Comparison of ENCODE assay signal across 17 cellular contexts in the genomic region with DNA sequence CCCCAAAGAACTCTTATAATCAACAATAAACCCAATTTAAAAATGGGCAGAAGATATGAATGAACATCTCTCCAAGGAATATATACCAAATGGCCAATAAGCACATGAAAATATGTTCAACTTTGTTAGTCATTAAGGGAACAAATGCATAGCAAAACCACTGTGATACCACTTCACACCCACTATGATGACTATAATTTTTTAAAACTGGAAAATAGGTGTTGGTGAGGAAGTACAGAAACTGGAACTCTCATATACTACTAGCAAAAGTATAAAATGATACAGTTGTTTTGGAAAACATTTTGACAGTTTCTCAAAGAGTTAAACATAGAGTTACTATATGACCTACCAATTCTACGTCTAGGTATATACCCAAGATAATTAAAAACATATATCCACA. TPM values are rescaled to one million over a fixed set of nuclear protein-coding genes. Genes with fewer than 3 reads are reported as not detected.
A peak's percentile ranks its signal among the peaks of the same experiment; 100 is the strongest.
DNase-seq lines count a peak whose midpoint lies in the region; ATAC-seq and TF ChIP-seq lines count a peak whose summit lies in the region.
"Had no signal": no experiment of that assay in that cellular context is flagged by ENCODE, and none has a peak within 500 bp of the region (broad histone marks: within the 10 kb centered on the region; RNA-seq: fewer than 3 reads in every experiment).

No MANE protein-coding gene starts in this region.

- ATAC-seq in activated CD8-positive, alpha-beta T cell treated with anti-CD3 and anti-CD28 coated beads for 36 hours, result peak; percentile 77
- no peak for ATAC-seq in activated CD8-positive, alpha-beta T cell treated with anti-CD3 and anti-CD28 coated beads, Interleukin-2, amount 10 ng/mL, durations not matched to agents 7 days and 5 days
- peak; percentile 57 to 96 for ATAC-seq in activated naive CD4-positive, alpha-beta T cell treated with anti-CD3 and anti-CD28 coated beads, Interleukin-2, amount 50 U/mL, for 72 hours
- peak; percentile 88 for ATAC-seq in activated naive CD8-positive, alpha-beta T cell treated with anti-CD3 and anti-CD28 coated beads, Interleukin-2, amount 50 U/mL, for 24 hours
- ATAC-seq: HCT116 had no signal

- H3K36me3 ChIP-seq in esophagus muscularis mucosa, result peaks cover 0 to 5% (median 2%) of the 10 kb centered on the region in 4 donors

- H3K4me3 ChIP-seq in esophagus muscularis mucosa, result no peak overlapping the region
- H3K4me3 ChIP-seq: BLaER1 treated with 17β-estradiol and CSF1 and Interleukin-3, amounts not matched to agents 10 nM and 100 nM; GM23248 had no signal

- no peaks in the 10 kb centered on the region for H3K27me3 Mint-ChIP-seq in activated CD8-positive, alpha-beta T cell treated with anti-CD3 and anti-CD28 coated beads for 36 hours
- no peaks in the 10 kb centered on the region for H3K27me3 Mint-ChIP-seq in activated CD8-positive, alpha-beta T cell treated with anti-CD3 and anti-CD28 coated beads, Interleukin-2, amount 10 ng/mL, durations not matched to agents 7 days and 5 days (ENCODE audit: low read depth)
- H3K27me3 Mint-ChIP-seq in activated naive CD8-positive, alpha-beta T cell treated with anti-CD3 and anti-CD28 coated beads, Interleukin-2, amount 50 U/mL, for 24 hours, result no peaks in the 10 kb centered on the region
- H3K27me3 Mint-ChIP-seq: CD4-positive, CD25-positive, alpha-beta regulatory T cell had no signal

- H3K4me1 Mint-ChIP-seq in activated CD8-positive, alpha-beta T cell treated with anti-CD3 and anti-CD28 coated beads for 36 hours (ENCODE audit: low read depth), result peaks cover 18% of the 10 kb centered on the region
- no peaks in the 10 kb centered on the region for H3K4me1 Mint-ChIP-seq in activated CD8-positive, alpha-beta T cell treated with anti-CD3 and anti-CD28 coated beads, Interleukin-2, amount 10 ng/mL, durations not matched to agents 7 days and 5 days (ENCODE audit: low read depth)
- peaks cover 19% of the 10 kb centered on the region for H3K4me1 Mint-ChIP-seq in activated naive CD8-positive, alpha-beta T cell treated with anti-CD3 and anti-CD28 coated beads, Interleukin-2, amount 50 U/mL, for 24 hours

- H3K9me3 ChIP-seq in esophagus muscularis mucosa, result peaks cover 0 to 3% (median 0%) of the 10 kb centered on the region in 4 donors

- H3K9me3 Mint-ChIP-seq in activated CD8-positive, alpha-beta T cell treated with anti-CD3 and anti-CD28 coated beads for 36 hours, result peaks cover 5% of the 10 kb centered on the region
- no peaks in the 10 kb centered on the region for H3K9me3 Mint-ChIP-seq in activated CD8-positive, alpha-beta T cell treated with anti-CD3 and anti-CD28 coated beads, Interleukin-2, amount 10 ng/mL, durations not matched to agents 7 days and 5 days (ENCODE audit: insufficient read depth)
- H3K9me3 Mint-ChIP-seq in activated naive CD4-positive, alpha-beta T cell treated with anti-CD3 and anti-CD28 coated beads, Interleukin-2, amount 50 U/mL, for 72 hours, result peaks cover 4 to 15% of the 10 kb centered on the region in 2 donors
- peaks cover 8% of the 10 kb centered on the region for H3K9me3 Mint-ChIP-seq in activated naive CD8-positive, alpha-beta T cell treated with anti-CD3 and anti-CD28 coated beads, Interleukin-2, amount 50 U/mL, for 24 hours

- H3K4me1 ChIP-seq in esophagus muscularis mucosa, result peaks cover 0 to 4% (median 3%) of the 10 kb centered on the region in 4 donors
- H3K4me1 ChIP-seq: BLaER1 treated with 17β-estradiol and CSF1 and Interleukin-3, amounts not matched to agents 10 nM and 100 nM had no signal

- CTCF ChIA-PET in activated CD8-positive, alpha-beta T cell treated with anti-CD3 and anti-CD28 coated beads for 36 hours (lab: Charles Lee), result interaction anchor here (1.3 to 2.0 kb wide), 2 partner anchors 10 to 24 kb away, joined by 3 to 8 read pairs; a partner anchor contains a TSS
- CTCF ChIA-PET in activated CD8-positive, alpha-beta T cell treated with anti-CD3 and anti-CD28 coated beads, Interleukin-2, amount 10 ng/mL, durations not matched to agents 7 days and 5 days (lab: Charles Lee), result interaction anchor here (1.8 kb wide), 1 partner anchor 19 kb away, joined by 10 read pairs; no protein-coding TSS in a partner anchor

- TF ChIP-seq EP300 in esophagus muscularis mucosa (IDR thresholded peaks at IDR 0.05), result no peak

- H3K27me3 ChIP-seq in esophagus muscularis mucosa, result no peaks in the 10 kb centered on the region
- H3K27me3 ChIP-seq: BLaER1 treated with 17β-estradiol and CSF1 and Interleukin-3, amounts not matched to agents 10 nM and 100 nM had no signal

- peaks cover 18% of the 10 kb centered on the region for H3K36me3 Mint-ChIP-seq in activated CD8-positive, alpha-beta T cell treated with anti-CD3 and anti-CD28 coated beads for 36 hours (ENCODE audit: low read depth)
- peaks cover 5% of the 10 kb centered on the region for H3K36me3 Mint-ChIP-seq in activated CD8-positive, alpha-beta T cell treated with anti-CD3 and anti-CD28 coated beads, Interleukin-2, amount 10 ng/mL, durations not matched to agents 7 days and 5 days (ENCODE audit: low read depth)
- H3K36me3 Mint-ChIP-seq in activated naive CD4-positive, alpha-beta T cell treated with anti-CD3 and anti-CD28 coated beads, Interleukin-2, amount 50 U/mL, for 72 hours, result peaks cover 8 to 9% of the 10 kb centered on the region in 2 donors
- H3K36me3 Mint-ChIP-seq in activated naive CD8-positive, alpha-beta T cell treated with anti-CD3 and anti-CD28 coated beads, Interleukin-2, amount 50 U/mL, for 24 hours (ENCODE audit: low read depth), result peaks cover 8% of the 10 kb centered on the region

- no peak overlapping the region for H3K27ac ChIP-seq in substantia nigra (ENCODE audit: low read depth, low read length, poor library complexity, severe bottlenecking)
- H3K27ac ChIP-seq in esophagus muscularis mucosa (replicated peaks in 1 of 4), result no peak overlapping the region
- H3K27ac ChIP-seq: BLaER1 treated with 17β-estradiol and CSF1 and Interleukin-3, amounts not matched to agents 10 nM and 100 nM; GM23248; HL-60 had no signal

- TF ChIP-seq CTCF in activated CD8-positive, alpha-beta T cell treated with anti-CD3 and anti-CD28 coated beads for 36 hours (IDR thresholded peaks at IDR 0.05), result no peak
- no peak for TF ChIP-seq CTCF in esophagus muscularis mucosa (IDR thresholded peaks at IDR 0.05)

- intact Hi-C loops in activated CD8-positive, alpha-beta T cell treated with anti-CD3 and anti-CD28 coated beads for 36 hours (cut with micrococcal nuclease), result no loop called here
- intact Hi-C loops in esophagus muscularis mucosa (cut with DNase I), result no loop called here

- WGBS in esophagus muscularis mucosa, result 87% methylated on average over 1 of the region's 1 CpG

- H3K4me3 Mint-ChIP-seq in activated CD8-positive, alpha-beta T cell treated with anti-CD3 and anti-CD28 coated beads for 36 hours, result no peak overlapping the region
- no peak overlapping the region for H3K4me3 Mint-ChIP-seq in activated CD8-positive, alpha-beta T cell treated with anti-CD3 and anti-CD28 coated beads, Interleukin-2, amount 10 ng/mL, durations not matched to agents 7 days and 5 days
- no peak overlapping the region for H3K4me3 Mint-ChIP-seq in activated naive CD8-positive, alpha-beta T cell treated with anti-CD3 and anti-CD28 coated beads, Interleukin-2, amount 50 U/mL, for 24 hours
- H3K4me3 Mint-ChIP-seq: CD4-positive, CD25-positive, alpha-beta regulatory T cell had no signal

- no peak for TF ChIP-seq POLR2A in esophagus muscularis mucosa (IDR thresholded peaks at IDR 0.05; ENCODE audit: low read depth)

- peak overlapping the region; percentile 61 for H3K27ac Mint-ChIP-seq in activated CD8-positive, alpha-beta T cell treated with anti-CD3 and anti-CD28 coated beads for 36 hours
- H3K27ac Mint-ChIP-seq in activated CD8-positive, alpha-beta T cell treated with anti-CD3 and anti-CD28 coated beads, Interleukin-2, amount 10 ng/mL, durations not matched to agents 7 days and 5 days, result no peak overlapping the region
- no peak overlapping the region for H3K27ac Mint-ChIP-seq in activated naive CD4-positive, alpha-beta T cell treated with anti-CD3 and anti-CD28 coated beads, Interleukin-2, amount 50 U/mL, for 72 hours
- H3K27ac Mint-ChIP-seq in activated naive CD8-positive, alpha-beta T cell treated with anti-CD3 and anti-CD28 coated beads, Interleukin-2, amount 50 U/mL, for 24 hours, result peak overlapping the region; percentile 85
- H3K27ac Mint-ChIP-seq: CD4-positive, CD25-positive, alpha-beta regulatory T cell had no signal

- POLR2A ChIA-PET in activated CD8-positive, alpha-beta T cell treated with anti-CD3 and anti-CD28 coated beads for 36 hours (lab: Charles Lee), result no interaction called here
- POLR2A ChIA-PET in activated CD8-positive, alpha-beta T cell treated with anti-CD3 and anti-CD28 coated beads, Interleukin-2, amount 10 ng/mL, durations not matched to agents 7 days and 5 days (lab: Charles Lee), result no interaction called here

- DNase-seq in activated CD8-positive, alpha-beta T cell treated with anti-CD3 and anti-CD28 coated beads for 36 hours, result no peak
- DNase-seq in activated CD8-positive, alpha-beta T cell treated with anti-CD3 and anti-CD28 coated beads, Interleukin-2, amount 10 ng/mL, durations not matched to agents 7 days and 5 days, result no peak
- no peak for DNase-seq in activated naive CD4-positive, alpha-beta T cell treated with anti-CD3 and anti-CD28 coated beads, Interleukin-2, amount 50 U/mL, for 72 hours (ENCODE audit: low spot score in 2 of 2)
- no peak for DNase-seq in activated naive CD4-positive, alpha-beta T cell treated with Interleukin-2 at 50 U/mL for 16 hours
- no peak for DNase-seq in activated naive CD8-positive, alpha-beta T cell treated with anti-CD3 and anti-CD28 coated beads, Interleukin-2, amount 50 U/mL, for 24 hours
- DNase-seq in substantia nigra (lab: John Stamatoyannopoulos, UW) (no peak), OCI-M1 (lab: John Stamatoyannopoulos, UW) (no peak), esophagus muscularis mucosa (ENCODE audit: extremely low spot score) (no peak)
- DNase-seq: ACHN; CD4-positive, CD25-positive, alpha-beta regulatory T cell; DMS 273 treated with DMSO at 0.1 percent for 48 hours; GM23248 had no signal

RNA-seq across cellular contexts. Expression of a gene that starts 9.4 kb away (rescaled TPM):
- total RNA-seq in activated CD8-positive, alpha-beta T cell treated with anti-CD3 and anti-CD28 coated beads for 36 hours, result 10 to 100 TPM; 12.7 to 15.7 TPM
- 1 to 10 TPM; 8.5 to 9.4 TPM for total RNA-seq in activated CD8-positive, alpha-beta T cell treated with anti-CD3 and anti-CD28 coated beads, Interleukin-2, amount 10 ng/mL, durations not matched to agents 7 days and 5 days
- total RNA-seq in activated naive CD4-positive, alpha-beta T cell treated with anti-CD3 and anti-CD28 coated beads, Interleukin-2, amount 50 U/mL, for 72 hours, result 10 to 100 TPM in 1 of 2 donors, 1 to 10 TPM in 1; 9.9 to 12.7 TPM
- total RNA-seq in esophagus muscularis mucosa, result 10 to 100 TPM; 24.1 to 38.2 (median 28.2) TPM

RNA-seq across cellular contexts. Expression of a gene that starts 27.5 kb away (rescaled TPM):
- 10 to 100 TPM; 25.4 to 25.6 TPM for total RNA-seq in activated CD8-positive, alpha-beta T cell treated with anti-CD3 and anti-CD28 coated beads for 36 hours
- 10 to 100 TPM; 15.7 to 17.7 TPM for total RNA-seq in activated CD8-positive, alpha-beta T cell treated with anti-CD3 and anti-CD28 coated beads, Interleukin-2, amount 10 ng/mL, durations not matched to agents 7 days and 5 days
- 10 to 100 TPM in 1 of 2 donors, 1 to 10 TPM in 1; 8.6 to 22.8 TPM for total RNA-seq in activated naive CD4-positive, alpha-beta T cell treated with anti-CD3 and anti-CD28 coated beads, Interleukin-2, amount 50 U/mL, for 72 hours
- total RNA-seq in esophagus muscularis mucosa, result 10 to 100 TPM; 27.8 to 41.1 (median 32.2) TPM

RNA-seq across cellular contexts. Expression of a gene that starts 58.0 kb away (rescaled TPM):
- total RNA-seq in activated CD8-positive, alpha-beta T cell treated with anti-CD3 and anti-CD28 coated beads for 36 hours, result not detected
- total RNA-seq in activated CD8-positive, alpha-beta T cell treated with anti-CD3 and anti-CD28 coated beads, Interleukin-2, amount 10 ng/mL, durations not matched to agents 7 days and 5 days, result not detected
- not detected for total RNA-seq in activated naive CD4-positive, alpha-beta T cell treated with anti-CD3 and anti-CD28 coated beads, Interleukin-2, amount 50 U/mL, for 72 hours
- not detected for total RNA-seq in esophagus muscularis mucosa
- total RNA-seq: A172; CD4-positive, CD25-positive, alpha-beta regulatory T cell; Daoy; GM23248 had no signal

Comparison
In these comparisons a context has a peak if more than half of its experiments do, and no peak if none do; other contexts are left out.
1. H3K27ac Mint-ChIP-seq: peak in activated CD8-positive, alpha-beta T cell treated with anti-CD3 and anti-CD28 coated beads for 36 hours (single experiment) and activated naive CD8-positive, alpha-beta T cell treated with anti-CD3 and anti-CD28 coated beads, Interleukin-2, amount 50 U/mL, for 24 hours (single experiment); none in activated CD8-positive, alpha-beta T cell treated with anti-CD3 and anti-CD28 coated beads, Interleukin-2, amount 10 ng/mL, durations not matched to agents 7 days and 5 days (single experiment) and activated naive CD4-positive, alpha-beta T cell treated with anti-CD3 and anti-CD28 coated beads, Interleukin-2, amount 50 U/mL, for 72 hours (0 of 2).